ENCODE assay signal across 14 cellular contexts in genomic region chr2:219632758-219633101, GRCh38.
"Had no signal": no experiment of that assay in that cellular context is flagged by ENCODE, and none has a peak within 500 bp of the region (broad histone marks: within the 10 kb centered on the region; RNA-seq: fewer than 3 reads in every experiment).

No MANE protein-coding gene starts in this region.

- H3K9me3 Mint-ChIP-seq: activated CD4-positive, alpha-beta memory T cell treated with anti-CD3 and anti-CD28 coated beads for 36 hours; activated naive CD8-positive, alpha-beta T cell treated with anti-CD3 and anti-CD28 coated beads for 36 hours; brain; central memory CD8-positive, alpha-beta T cell; neural crest cell had no signal

- H3K4me1 Mint-ChIP-seq: activated naive CD8-positive, alpha-beta T cell treated with anti-CD3 and anti-CD28 coated beads for 36 hours; neural crest cell had no signal

- DNase-seq: activated CD4-positive, alpha-beta memory T cell treated with anti-CD3 and anti-CD28 coated beads for 36 hours; activated gamma-delta T cell treated with Interleukin-2 at 50 U/mL for 16 hours; activated naive CD8-positive, alpha-beta T cell treated with anti-CD3 and anti-CD28 coated beads for 36 hours; amygdala; effector CD8-positive, alpha-beta T cell; foreskin fibroblast; stimulated activated CD4-positive, alpha-beta T cell treated with anti-CD3 and anti-CD28 coated beads, Interleukin-15, amount 100 ng/mL, for 24 hours; stimulated activated CD4-positive, alpha-beta T cell treated with anti-CD3 and anti-CD28 coated beads, Interleukin-4, amount 100 ng/mL, for 1 hour; stimulated activated naive CD4-positive, alpha-beta T cell treated with Interleukin-2 at 50 U/mL for 16 hours; T-helper 1 cell; trophoblast cell had no signal

- H3K36me3 Mint-ChIP-seq: activated CD4-positive, alpha-beta memory T cell treated with anti-CD3 and anti-CD28 coated beads for 36 hours; activated naive CD8-positive, alpha-beta T cell treated with anti-CD3 and anti-CD28 coated beads for 36 hours had no signal

- H3K4me3 Mint-ChIP-seq: activated CD4-positive, alpha-beta memory T cell treated with anti-CD3 and anti-CD28 coated beads for 36 hours; activated naive CD8-positive, alpha-beta T cell treated with anti-CD3 and anti-CD28 coated beads for 36 hours; brain; central memory CD8-positive, alpha-beta T cell; neural crest cell had no signal

- H3K27ac Mint-ChIP-seq: activated CD4-positive, alpha-beta memory T cell treated with anti-CD3 and anti-CD28 coated beads for 36 hours; activated naive CD8-positive, alpha-beta T cell treated with anti-CD3 and anti-CD28 coated beads for 36 hours; brain had no signal
